In genomic region chr9:74672237-74672636, GRCh38 we compare ENCODE assay signal across 24 cellular contexts.
A peak's percentile ranks its signal among the peaks of the same experiment; 100 is the strongest.
DNase-seq lines count a peak whose midpoint lies in the region; ATAC-seq, FAIRE-seq and TF ChIP-seq lines count a peak whose summit lies in the region.
"Had no signal": no experiment of that assay in that cellular context is flagged by ENCODE, and none has a peak within 500 bp of the region (broad histone marks: within the 10 kb centered on the region; RNA-seq: fewer than 3 reads in every experiment).

No MANE protein-coding gene starts in this region.

- DNase-seq in NCI-H226 (peak; percentile 45), bronchial epithelial cell (ENCODE audit: low read depth) (peak; percentile 42), foreskin keratinocyte (peak; percentile 42 to 79), trophoblast cell (peak; percentile 22 to 82), T1000 (lab: John Stamatoyannopoulos, UW) (no peak), psoas muscle (no peak)
- DNase-seq: 8988T; ACHN; AML-193; BE2C; CD4-positive, alpha-beta T cell; CD8-positive, alpha-beta memory T cell; DMS 273 treated with DMSO at 0.1 percent for 48 hours; DMS79; EL; GDM1; H9 had no signal

- no peak for TF ChIP-seq CTCF in bronchial epithelial cell (IDR thresholded peaks at IDR 0.05; ENCODE audit: insufficient read depth, low read length, severe bottlenecking)
- no peak for TF ChIP-seq CTCF in foreskin keratinocyte (conservative IDR thresholded peaks at IDR 0.05)
- no peak for TF ChIP-seq CTCF in psoas muscle (IDR thresholded peaks at IDR 0.05)

- no peak overlapping the region for H2AFZ ChIP-seq in trophoblast cell (ENCODE audit: insufficient read depth, low read length, poor library complexity)
- H2AFZ ChIP-seq: GM23338 had no signal

- intact Hi-C loops in psoas muscle (cut with DNase I): no loop called here

- H3K4me1 ChIP-seq in foreskin keratinocyte (no peaks in the 10 kb centered on the region), trophoblast cell (ENCODE audit: control insufficient read depth in 1 of 2, insufficient read depth in 2 of 2, low read length in 2 of 2) (no peaks in the 10 kb centered on the region), psoas muscle (no peaks in the 10 kb centered on the region)
- H3K4me1 ChIP-seq: A549; BE2C; BLaER1 treated with 17β-estradiol and CSF1 and Interleukin-3, amounts not matched to agents 10 nM and 100 nM had no signal

- H3K23ac ChIP-seq in trophoblast cell (ENCODE audit: low read length): no peak overlapping the region

- H3K27ac ChIP-seq in foreskin keratinocyte (no peak overlapping the region), trophoblast cell (ENCODE audit: low read depth, low read length) (no peak overlapping the region), psoas muscle (no peak overlapping the region)
- H3K27ac ChIP-seq: A549; BLaER1 treated with 17β-estradiol and CSF1 and Interleukin-3, amounts not matched to agents 10 nM and 100 nM had no signal

- H3K14ac ChIP-seq in trophoblast cell (ENCODE audit: low read length): no peak overlapping the region

- no peak overlapping the region for H3K9ac ChIP-seq in trophoblast cell (ENCODE audit: low read length)
- H3K9ac ChIP-seq: BLaER1 treated with 17β-estradiol and CSF1 and Interleukin-3, amounts not matched to agents 10 nM and 100 nM had no signal

- H4K8ac ChIP-seq in trophoblast cell (ENCODE audit: low read depth, low read length): no peak overlapping the region

- H3K4me2 ChIP-seq in trophoblast cell (ENCODE audit: low read length): no peak overlapping the region
- H3K4me2 ChIP-seq: A549; BLaER1 treated with 17β-estradiol and CSF1 and Interleukin-3, amounts not matched to agents 10 nM and 100 nM; GM23338 had no signal

- no peak overlapping the region for H2AK5ac ChIP-seq in trophoblast cell (ENCODE audit: low read length)

- no peak overlapping the region for H2BK5ac ChIP-seq in trophoblast cell (ENCODE audit: low read depth, low read length, poor library complexity)

- H3K9me3 ChIP-seq in trophoblast cell (ENCODE audit: insufficient read depth, low read depth, low read length) (no peaks in the 10 kb centered on the region), psoas muscle (no peaks in the 10 kb centered on the region)
- H3K9me3 ChIP-seq: A549; BE2C; BLaER1 treated with 17β-estradiol and CSF1 and Interleukin-3, amounts not matched to agents 10 nM and 100 nM had no signal

- H3K27me3 ChIP-seq in bronchial epithelial cell (ENCODE audit: control insufficient read depth, insufficient read depth, low read length) (no peaks in the 10 kb centered on the region), foreskin keratinocyte (no peaks in the 10 kb centered on the region), trophoblast cell (ENCODE audit: insufficient read depth, low read length) (no peaks in the 10 kb centered on the region), psoas muscle (ENCODE audit: insufficient read depth in 3 of 3, low read length in 2 of 3) (no peaks in the 10 kb centered on the region)
- H3K27me3 ChIP-seq: BE2C; BLaER1 treated with 17β-estradiol and CSF1 and Interleukin-3, amounts not matched to agents 10 nM and 100 nM had no signal

- no peak overlapping the region for H4K12ac ChIP-seq in trophoblast cell (ENCODE audit: low read depth, low read length)

- H3K4me3 ChIP-seq in bronchial epithelial cell (ENCODE audit: low read depth, low read length): no peak overlapping the region
- no peak overlapping the region for H3K4me3 ChIP-seq in trophoblast cell (ENCODE audit: low read depth, low read length)
- no peak overlapping the region for H3K4me3 ChIP-seq in psoas muscle
- H3K4me3 ChIP-seq: A549; BLaER1 treated with 17β-estradiol and CSF1 and Interleukin-3, amounts not matched to agents 10 nM and 100 nM; GM12878; GM23338 had no signal

- no peaks in the 10 kb centered on the region for H3K36me3 ChIP-seq in bronchial epithelial cell (ENCODE audit: control insufficient read depth, insufficient read depth, low read length)
- no peaks in the 10 kb centered on the region for H3K36me3 ChIP-seq in trophoblast cell (ENCODE audit: control insufficient read depth in 1 of 2, insufficient read depth in 2 of 2, low read length in 2 of 2)
- no peaks in the 10 kb centered on the region for H3K36me3 ChIP-seq in psoas muscle (ENCODE audit: insufficient read depth in 1 of 2, low read depth in 1 of 2)
- H3K36me3 ChIP-seq: BE2C had no signal

- FAIRE-seq in bronchial epithelial cell (lab: Jason Lieb, UNC): no peak
- FAIRE-seq: A549, D721Med, GM12878 had no signal

- no peak overlapping the region for H2BK120ac ChIP-seq in trophoblast cell (ENCODE audit: insufficient read depth, low read length, poor library complexity)

- ATAC-seq in foreskin keratinocyte: peak; percentile 96
- ATAC-seq in psoas muscle: no peak
- no peak for ATAC-seq in HG03139 (IDR thresholded peaks at IDR 0.05; ENCODE audit: unreplicated experiment)
- ATAC-seq: A549, GM12878, GM23338, HCT116 had no signal

- no peak overlapping the region for H3K18ac ChIP-seq in trophoblast cell (ENCODE audit: low read length)

- no peaks in the 10 kb centered on the region for H3K79me1 ChIP-seq in trophoblast cell (ENCODE audit: low read length)

- H3K79me2 ChIP-seq in trophoblast cell (ENCODE audit: control insufficient read depth, insufficient read depth, low read length, poor library complexity): no peaks in the 10 kb centered on the region

- no CpG with 5 or more reads among the region's 2 CpGs for WGBS in trophoblast cell (ENCODE audit: extremely low coverage, insufficient coverage, insufficient read length)
- 78 to 87% (median 82%) methylated on average over 2 of the region's 2 CpGs for WGBS in psoas muscle, 3 donors

- no peak overlapping the region for H4K91ac ChIP-seq in trophoblast cell (ENCODE audit: low read depth, low read length)

- no peak overlapping the region for H3K4ac ChIP-seq in trophoblast cell (ENCODE audit: low read depth, low read length)

- no peak overlapping the region for H2BK12ac ChIP-seq in trophoblast cell (ENCODE audit: low read length)

Comparison
In these comparisons a context has a peak if more than half of its experiments do, and no peak if none do; other contexts are left out.
1. DNase-seq: peak in NCI-H226 (single experiment), bronchial epithelial cell (single experiment), foreskin keratinocyte (2 of 2) and trophoblast cell (2 of 2); none in T1000 (single experiment) and psoas muscle (0 of 2).